20 cellular contexts compared by ENCODE assay signal in the genomic region with DNA sequence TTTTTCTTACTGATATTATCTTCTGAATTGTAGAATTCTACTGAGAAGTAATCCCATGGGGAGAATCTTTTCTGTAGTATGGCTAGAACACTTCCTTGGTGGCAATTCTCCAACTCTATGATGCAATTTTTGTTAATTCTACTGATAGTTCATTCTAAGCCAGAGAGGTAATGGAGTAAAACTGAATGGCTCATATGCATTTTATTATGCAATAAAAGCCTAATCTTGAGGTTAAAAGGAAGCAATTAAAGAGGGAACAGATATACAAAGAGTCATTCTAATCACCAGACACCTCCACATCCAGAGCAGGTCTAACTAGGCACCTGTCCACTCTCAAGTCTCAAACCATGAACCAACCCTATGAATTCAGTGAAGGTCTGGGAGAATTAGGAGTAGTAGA. TPM values are rescaled to one million over a fixed set of nuclear protein-coding genes. Genes with fewer than 3 reads are reported as not detected.
A peak's percentile ranks its signal among the peaks of the same experiment; 100 is the strongest.
DNase-seq lines count a peak whose midpoint lies in the region; ATAC-seq and TF ChIP-seq lines count a peak whose summit lies in the region.
"Had no signal": no experiment of that assay in that cellular context is flagged by ENCODE, and none has a peak within 500 bp of the region (broad histone marks: within the 10 kb centered on the region; RNA-seq: fewer than 3 reads in every experiment).

No MANE protein-coding gene starts in this region.

- H3K9me3 Mint-ChIP-seq in activated T-helper 17 cell treated with anti-CD3 and anti-CD28 coated beads, Interleukin-2, amount 50 U/mL, for 72 hours, result no peaks in the 10 kb centered on the region
- H3K9me3 Mint-ChIP-seq: activated naive CD4-positive, alpha-beta T cell treated with anti-CD3 and anti-CD28 coated beads, Interleukin-2, amount 10 ng/mL, durations not matched to agents 7 days and 5 days; IgD-negative memory B cell; stimulated activated naive B cell treated with anti-CD40 and anti-IgM and Interleukin-4, amounts not matched to agents 10 μg/mL and 1 μg/mL and 100 μg/mL, for 72 hours had no signal

- no peak overlapping the region for H3K4me3 ChIP-seq in fibroblast of pulmonary artery (replicated peaks; ENCODE audit: low read depth, low read length)
- H3K4me3 ChIP-seq in uterus, result peak overlapping the region in 1 of 2 donors; percentile 10
- no peak overlapping the region for H3K4me3 ChIP-seq in body of pancreas
- H3K4me3 ChIP-seq: colonic mucosa, gastroesophageal sphincter, vagina had no signal

- TF ChIP-seq POLR2A in uterus (IDR thresholded peaks at IDR 0.05) (no peak), body of pancreas (IDR thresholded peaks at IDR 0.05) (no peak)

- intact Hi-C loops in left ventricle myocardium superior (cut with micrococcal nuclease), result no loop called here
- intact Hi-C loops in cardiac septum (cut with DNase I), result no loop called here
- intact Hi-C loops in uterus (cut with DNase I; ENCODE audit: low total_unique reads), result no loop called here
- intact Hi-C loops in body of pancreas (cut with DNase I), result no loop called here

- H3K9me3 ChIP-seq in uterus, result no peaks in the 10 kb centered on the region
- no peaks in the 10 kb centered on the region for H3K9me3 ChIP-seq in body of pancreas
- H3K9me3 ChIP-seq: colonic mucosa, gastroesophageal sphincter, vagina had no signal

- peaks cover 71% of the 10 kb centered on the region for H3K36me3 Mint-ChIP-seq in activated T-helper 17 cell treated with anti-CD3 and anti-CD28 coated beads, Interleukin-2, amount 50 U/mL, for 72 hours (ENCODE audit: low read depth)

- no peaks in the 10 kb centered on the region for H3K27me3 ChIP-seq in uterus
- H3K27me3 ChIP-seq in body of pancreas, result no peaks in the 10 kb centered on the region
- H3K27me3 ChIP-seq: colonic mucosa, gastroesophageal sphincter, vagina had no signal

- TF ChIP-seq CTCF in fibroblast of pulmonary artery (IDR thresholded peaks at IDR 0.05; ENCODE audit: low read length, missing control alignments) (no peak), uterus (IDR thresholded peaks at IDR 0.05) (no peak), body of pancreas (IDR thresholded peaks at IDR 0.05) (no peak)

- DNase-seq in left ventricle myocardium superior (no peak), cardiac septum (ENCODE audit: low spot score) (no peak), fibroblast of pulmonary artery (ENCODE audit: low read depth) (peak; percentile 73), uterus (no peak), body of pancreas (no peak), NCI-H187 (lab: John Stamatoyannopoulos, UW) (no peak)
- DNase-seq: activated naive CD4-positive, alpha-beta T cell treated with anti-CD3 and anti-CD28 coated beads, Interleukin-2, amount 10 ng/mL, durations not matched to agents 7 days and 5 days; colonic mucosa; NCI-H1694; NCI-H748 treated with DMSO at 0.1 percent for 48 hours; retina; SHP77; stimulated activated CD4-positive, alpha-beta T cell treated with anti-CD3 and anti-CD28 coated beads, Interleukin-4, amount 100 ng/mL, for 4 hours; stimulated activated naive B cell treated with anti-CD40 and anti-IgM and Interleukin-4, amounts not matched to agents 10 μg/mL and 1 μg/mL and 100 μg/mL, for 72 hours had no signal

- H3K4me1 ChIP-seq in uterus (no peaks in the 10 kb centered on the region), body of pancreas (peaks cover 14% of the 10 kb centered on the region)
- H3K4me1 ChIP-seq: colonic mucosa had no signal

- H3K4me3 Mint-ChIP-seq in activated T-helper 17 cell treated with anti-CD3 and anti-CD28 coated beads, Interleukin-2, amount 50 U/mL, for 72 hours, result peak overlapping the region; percentile 11
- H3K4me3 Mint-ChIP-seq: activated naive CD4-positive, alpha-beta T cell treated with anti-CD3 and anti-CD28 coated beads, Interleukin-2, amount 10 ng/mL, durations not matched to agents 7 days and 5 days; B cell; stimulated activated naive B cell treated with anti-CD40 and anti-IgM and Interleukin-4, amounts not matched to agents 10 μg/mL and 1 μg/mL and 100 μg/mL, for 72 hours had no signal

- H3K36me3 ChIP-seq in uterus (no peaks in the 10 kb centered on the region), body of pancreas (replicated peaks in 1 of 2; ENCODE audit: insufficient read depth in 1 of 2, low read depth in 2 of 2) (no peaks in the 10 kb centered on the region)
- H3K36me3 ChIP-seq: colonic mucosa, vagina had no signal

- H3K27ac ChIP-seq in uterus (peak overlapping the region; percentile 89 to 99), body of pancreas (no peak overlapping the region)
- H3K27ac ChIP-seq: colonic mucosa, gastroesophageal sphincter, vagina had no signal

- H3K4me1 Mint-ChIP-seq in activated T-helper 17 cell treated with anti-CD3 and anti-CD28 coated beads, Interleukin-2, amount 50 U/mL, for 72 hours, result peaks cover 17% of the 10 kb centered on the region

- ATAC-seq in left ventricle myocardium superior (peak; percentile 48), GM21381 (IDR thresholded peaks at IDR 0.05; ENCODE audit: unreplicated experiment) (no peak), body of pancreas (no peak)
- ATAC-seq in activated T-helper 17 cell treated with anti-CD3 and anti-CD28 coated beads, Interleukin-2, amount 50 U/mL, for 72 hours (replicated peaks), result no peak
- ATAC-seq: gastroesophageal sphincter; stimulated activated naive B cell treated with anti-CD40 and anti-IgM and Interleukin-4, amounts not matched to agents 10 μg/mL and 1 μg/mL and 100 μg/mL, for 72 hours had no signal

- H3K27me3 Mint-ChIP-seq in activated T-helper 17 cell treated with anti-CD3 and anti-CD28 coated beads, Interleukin-2, amount 50 U/mL, for 72 hours, result no peaks in the 10 kb centered on the region
- H3K27me3 Mint-ChIP-seq: activated naive CD4-positive, alpha-beta T cell treated with anti-CD3 and anti-CD28 coated beads, Interleukin-2, amount 10 ng/mL, durations not matched to agents 7 days and 5 days; B cell; IgD-negative memory B cell; stimulated activated naive B cell treated with anti-CD40 and anti-IgM and Interleukin-4, amounts not matched to agents 10 μg/mL and 1 μg/mL and 100 μg/mL, for 72 hours had no signal

- H3K27ac Mint-ChIP-seq in activated T-helper 17 cell treated with anti-CD3 and anti-CD28 coated beads, Interleukin-2, amount 50 U/mL, for 72 hours, result no peak overlapping the region
- H3K27ac Mint-ChIP-seq: activated naive CD4-positive, alpha-beta T cell treated with anti-CD3 and anti-CD28 coated beads, Interleukin-2, amount 10 ng/mL, durations not matched to agents 7 days and 5 days; B cell; stimulated activated naive B cell treated with anti-CD40 and anti-IgM and Interleukin-4, amounts not matched to agents 10 μg/mL and 1 μg/mL and 100 μg/mL, for 72 hours had no signal

RNA-seq across cellular contexts. Expression of a gene that starts 9.7 kb away (rescaled TPM):
- total RNA-seq in left ventricle myocardium superior, result 15.0 TPM
- 19.1 TPM for total RNA-seq in cardiac septum
- total RNA-seq in activated T-helper 17 cell treated with anti-CD3 and anti-CD28 coated beads, Interleukin-2, amount 50 U/mL, for 72 hours, result 10 to 100 TPM; 29.6 to 35.2 TPM
- 100 to 1,000 TPM in 2 of 4 donors, 10 to 100 TPM in 2; 68.6 to 146 (median 111) TPM for total RNA-seq in uterus
- total RNA-seq in body of pancreas, result 1 to 10 TPM; 7.8 to 7.9 TPM

Comparison
In these comparisons a context has a peak if more than half of its experiments do, and no peak if none do; other contexts are left out.
1. H3K27ac ChIP-seq: peak in uterus (2 of 2); none in body of pancreas (0 of 4).